Comparison of ENCODE assay signal across 8 cellular contexts in genomic region chr4:145180298-145181090, GRCh38. TPM values are rescaled to one million over a fixed set of nuclear protein-coding genes. Genes with fewer than 3 reads are reported as not detected.
DNase-seq lines count a peak whose midpoint lies in the region; ATAC-seq and TF ChIP-seq lines count a peak whose summit lies in the region.

A gene with protein sequence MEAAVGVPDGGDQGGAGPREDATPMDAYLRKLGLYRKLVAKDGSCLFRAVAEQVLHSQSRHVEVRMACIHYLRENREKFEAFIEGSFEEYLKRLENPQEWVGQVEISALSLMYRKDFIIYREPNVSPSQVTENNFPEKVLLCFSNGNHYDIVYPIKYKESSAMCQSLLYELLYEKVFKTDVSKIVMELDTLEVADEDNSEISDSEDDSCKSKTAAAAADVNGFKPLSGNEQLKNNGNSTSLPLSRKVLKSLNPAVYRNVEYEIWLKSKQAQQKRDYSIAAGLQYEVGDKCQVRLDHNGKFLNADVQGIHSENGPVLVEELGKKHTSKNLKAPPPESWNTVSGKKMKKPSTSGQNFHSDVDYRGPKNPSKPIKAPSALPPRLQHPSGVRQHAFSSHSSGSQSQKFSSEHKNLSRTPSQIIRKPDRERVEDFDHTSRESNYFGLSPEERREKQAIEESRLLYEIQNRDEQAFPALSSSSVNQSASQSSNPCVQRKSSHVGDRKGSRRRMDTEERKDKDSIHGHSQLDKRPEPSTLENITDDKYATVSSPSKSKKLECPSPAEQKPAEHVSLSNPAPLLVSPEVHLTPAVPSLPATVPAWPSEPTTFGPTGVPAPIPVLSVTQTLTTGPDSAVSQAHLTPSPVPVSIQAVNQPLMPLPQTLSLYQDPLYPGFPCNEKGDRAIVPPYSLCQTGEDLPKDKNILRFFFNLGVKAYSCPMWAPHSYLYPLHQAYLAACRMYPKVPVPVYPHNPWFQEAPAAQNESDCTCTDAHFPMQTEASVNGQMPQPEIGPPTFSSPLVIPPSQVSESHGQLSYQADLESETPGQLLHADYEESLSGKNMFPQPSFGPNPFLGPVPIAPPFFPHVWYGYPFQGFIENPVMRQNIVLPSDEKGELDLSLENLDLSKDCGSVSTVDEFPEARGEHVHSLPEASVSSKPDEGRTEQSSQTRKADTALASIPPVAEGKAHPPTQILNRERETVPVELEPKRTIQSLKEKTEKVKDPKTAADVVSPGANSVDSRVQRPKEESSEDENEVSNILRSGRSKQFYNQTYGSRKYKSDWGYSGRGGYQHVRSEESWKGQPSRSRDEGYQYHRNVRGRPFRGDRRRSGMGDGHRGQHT (minus strand): TSS chr4:145180589. CDS start chr4:145179973, 616 bp downstream.

- no peaks in the 10 kb centered on the region for H3K9me3 Mint-ChIP-seq in activated CD4-positive, alpha-beta T cell treated with anti-CD3 and anti-CD28 coated beads, Interleukin-2, amount 10 ng/mL, durations not matched to agents 24 days and 14 days

- peaks cover 16% of the 10 kb centered on the region for H3K36me3 Mint-ChIP-seq in activated CD4-positive, alpha-beta T cell treated with anti-CD3 and anti-CD28 coated beads, Interleukin-2, amount 10 ng/mL, durations not matched to agents 24 days and 14 days (ENCODE audit: low read depth)

- H3K9me3 ChIP-seq in BLaER1, result no peaks in the 10 kb centered on the region

- peaks cover 24% of the 10 kb centered on the region for H3K4me1 Mint-ChIP-seq in activated CD4-positive, alpha-beta T cell treated with anti-CD3 and anti-CD28 coated beads, Interleukin-2, amount 10 ng/mL, durations not matched to agents 24 days and 14 days

- peak within 1 kb of the TSS; percentile 97 for H3K27ac Mint-ChIP-seq in activated CD4-positive, alpha-beta T cell treated with anti-CD3 and anti-CD28 coated beads, Interleukin-2, amount 10 ng/mL, durations not matched to agents 24 days and 14 days

- intact Hi-C loops in activated CD4-positive, alpha-beta T cell treated with anti-CD3 and anti-CD28 coated beads, Interleukin-2, amount 10 ng/mL, durations not matched to agents 24 days and 14 days (cut with micrococcal nuclease), result loop anchor here (1.0 to 10.0 kb wide), 7 partner anchors 82 to 1667 kb away; partner anchors contain the start of genes ABCE1, ANAPC10, MMAA and SMARCA5
- intact Hi-C loops in left colon (cut with DNase I, micrococcal nuclease), result no loop called here

- ATAC-seq in HG03460 (IDR thresholded peaks at IDR 0.05; ENCODE audit: unreplicated experiment) (peak; percentile 73), left colon (peak; percentile 86)

- H3K4me3 ChIP-seq in BLaER1, result peak within 1 kb of the TSS; percentile 82
- peak within 1 kb of the TSS; percentile 79 for H3K4me3 ChIP-seq in coronary artery

- no peak for TF ChIP-seq CTCF in coronary artery (IDR thresholded peaks at IDR 0.05)

- H3K4me1 ChIP-seq in BLaER1, result peaks cover 46% of the 10 kb centered on the region

- H4K20me1 ChIP-seq in BLaER1, result peaks cover 38% of the 10 kb centered on the region

- H3K27me3 Mint-ChIP-seq in activated CD4-positive, alpha-beta T cell treated with anti-CD3 and anti-CD28 coated beads, Interleukin-2, amount 10 ng/mL, durations not matched to agents 24 days and 14 days, result peaks cover 3% of the 10 kb centered on the region

- H3K36me3 ChIP-seq in BLaER1, result peaks cover 5% of the 10 kb centered on the region; the same call in 1 of the 2 replicates

- DNase-seq in GM19240 (ENCODE audit: insufficient read length, low spot score) (peak; percentile 64), NCI-H526 (lab: John Stamatoyannopoulos, UW) (peak; percentile 94 to 99), coronary artery (ENCODE audit: low spot score) (peak; percentile 96), left colon (peak; percentile 95 to 96)
- peak; percentile 98 for DNase-seq in activated CD4-positive, alpha-beta T cell treated with anti-CD3 and anti-CD28 coated beads, Interleukin-2, amount 10 ng/mL, durations not matched to agents 24 days and 14 days
- peak; percentile 96 for DNase-seq in stimulated activated CD4-positive, alpha-beta T cell treated with anti-CD3 and anti-CD28 coated beads, Interleukin-1b, Interleukin-23, amount 100 ng/mL, for 48 hours

- peak within 1 kb of the TSS; percentile 96 for H3K27ac ChIP-seq in BLaER1
- H3K27ac ChIP-seq in coronary artery, result peak within 1 kb of the TSS; percentile 97

- no peaks in the 10 kb centered on the region for H3K27me3 ChIP-seq in BLaER1

- H3K4me3 Mint-ChIP-seq in activated CD4-positive, alpha-beta T cell treated with anti-CD3 and anti-CD28 coated beads, Interleukin-2, amount 10 ng/mL, durations not matched to agents 24 days and 14 days, result peak within 1 kb of the TSS; percentile 95

- H3K4me2 ChIP-seq in BLaER1, result peak within 1 kb of the TSS; percentile 87

- peak within 1 kb of the TSS; percentile 82 for H3K9ac ChIP-seq in BLaER1

RNA-seq across cellular contexts. Expression of the gene that starts here (rescaled TPM):
- total RNA-seq in activated CD4-positive, alpha-beta T cell treated with anti-CD3 and anti-CD28 coated beads, Interleukin-2, amount 10 ng/mL, durations not matched to agents 24 days and 14 days, result 81.2 and 86.4 TPM in 2 replicates
- total RNA-seq in left colon, result 10 to 100 TPM; 30.3 to 31.2 TPM

Comparison
In these comparisons a context has a peak if more than half of its experiments do, and no peak if none do; other contexts are left out.
1. Peak in every context shown above with its lines: DNase-seq, ATAC-seq, H3K4me3 ChIP-seq and H3K27ac ChIP-seq.